8 cellular contexts compared by ENCODE assay signal in genomic region chr2:9843229-9844035, GRCh38. TPM values are rescaled to one million over a fixed set of nuclear protein-coding genes. Genes with fewer than 3 reads are reported as not detected.
A peak's percentile ranks its signal among the peaks of the same experiment; 100 is the strongest.
DNase-seq lines count a peak whose midpoint lies in the region; ATAC-seq and TF ChIP-seq lines count a peak whose summit lies in the region.

TSS of gene TAF1B (plus strand) at chr2:9843474. CDS start at chr2:9843542, 68 bp downstream.

- DNase-seq in DMS53 (lab: John Stamatoyannopoulos, UW): peak; percentile 94
- peak; percentile 96 for DNase-seq in Jurkat, Clone E6-1 (ENCODE audit: low read depth, low spot score)
- DNase-seq in PC-3: peak; percentile 96
- peak; percentile 92 for DNase-seq in activated T-cell treated with anti-CD3 and anti-CD28 coated beads for 48 hours (ENCODE audit: low read depth)
- DNase-seq in stimulated activated CD8-positive, alpha-beta memory T cell treated with anti-CD3 and anti-CD28 coated beads, Interleukin-7, amount 100 ng/mL, for 24 hours (ENCODE audit: low read depth): peak; percentile 74

- no TSS peak for BruUV-seq in PC-3 (replicated peaks; lab: Mats Ljungman, UMichigan)

- H2AFZ ChIP-seq in PC-3 (ENCODE audit: low read length): peak within 1 kb of the TSS; percentile 87

- H3K9me2 ChIP-seq in PC-3 (replicated peaks; ENCODE audit: low read length): no peaks in the 10 kb centered on the region

- peak within 1 kb of the TSS; percentile 96 for H3K4me2 ChIP-seq in PC-3 (ENCODE audit: low read length)

- TF ChIP-seq CTCF in PC-3 (conservative IDR thresholded peaks at IDR 0.05; ENCODE audit: low read depth, low read length): 0 out of 2 replicates have a peak, but pooled peaks have one; percentile 30

- H3K4me3 ChIP-seq in Jurkat, Clone E6-1 (ENCODE audit: low read length): peak within 1 kb of the TSS; percentile 90
- H3K4me3 ChIP-seq in PC-3 (ENCODE audit: low read length): peak within 1 kb of the TSS; percentile 75
- H3K4me3 ChIP-seq in esophagus (ENCODE audit: low read depth in 1 of 2, low read length in 2 of 2): peak within 1 kb of the TSS; percentile 42 to 65
- H3K4me3 ChIP-seq in muscle layer of colon (ENCODE audit: low read depth in 1 of 2, low read length in 2 of 2): peak within 1 kb of the TSS; percentile 79 to 81

- peaks cover 35% of the 10 kb centered on the region for H3K4me1 ChIP-seq in PC-3 (ENCODE audit: insufficient read depth, low read length)
- H3K4me1 ChIP-seq in esophagus (ENCODE audit: control insufficient read depth in 2 of 2, insufficient read depth in 2 of 2, low read length in 1 of 2): peaks cover 0 to 2% of the 10 kb centered on the region in 2 donors
- H3K4me1 ChIP-seq in muscle layer of colon (ENCODE audit: insufficient read depth, low read length): peaks cover 13% of the 10 kb centered on the region

- peak; percentile 73 for ATAC-seq in GM21619 (IDR thresholded peaks at IDR 0.05; ENCODE audit: unreplicated experiment)
- ATAC-seq in PC-3: peak; percentile 78

- H3K9me3 ChIP-seq in PC-3 (ENCODE audit: low read length): no peaks in the 10 kb centered on the region
- H3K9me3 ChIP-seq in esophagus (ENCODE audit: control insufficient read depth in 2 of 2, insufficient read depth in 1 of 2, low read depth in 1 of 2, low read length in 1 of 2): no peaks in the 10 kb centered on the region
- H3K9me3 ChIP-seq in muscle layer of colon (ENCODE audit: low read length): no peaks in the 10 kb centered on the region

- H3K9ac ChIP-seq in PC-3 (ENCODE audit: low read length) (peak within 1 kb of the TSS; percentile 87), muscle layer of colon (ENCODE audit: low read length) (peak within 1 kb of the TSS; percentile 55)

- H3K79me2 ChIP-seq in PC-3 (ENCODE audit: low read length): peaks cover 46% of the 10 kb centered on the region

- H3K36me3 ChIP-seq in PC-3 (ENCODE audit: low read depth, low read length) (peaks cover 10% of the 10 kb centered on the region; the same call in 1 of the 2 replicates), esophagus (ENCODE audit: control insufficient read depth in 2 of 2, insufficient read depth in 2 of 2, low read length in 1 of 2) (peaks cover 0 to 2% of the 10 kb centered on the region in 2 donors), muscle layer of colon (ENCODE audit: insufficient read depth, low read length) (peaks cover 10% of the 10 kb centered on the region)

- H3F3A ChIP-seq in PC-3 (ENCODE audit: low read length, unreplicated experiment): peaks cover 3% of the 10 kb centered on the region

- CTCF ChIA-PET in PC-3 (lab: Charles Lee): interaction anchor here (0.5 to 1.6 kb wide), 5 partner anchors 29 to 282 kb away, joined by 3 to 6 read pairs (median 3); no protein-coding TSS in a partner anchor

- POLR2A ChIA-PET in PC-3 (lab: Charles Lee; ENCODE audit: unreplicated experiment): interaction anchor here (0.6 to 0.7 kb wide), 2 partner anchors 15 to 247 kb away, joined by 3 to 5 read pairs; no protein-coding TSS in a partner anchor

- WGBS in esophagus, 2 donors: 0 to 1% methylated on average over 70 of the region's 70 CpGs

- no peaks in the 10 kb centered on the region for H4K20me1 ChIP-seq in PC-3 (ENCODE audit: low read length)

- H3K27me3 ChIP-seq in PC-3 (ENCODE audit: low read length): no peaks in the 10 kb centered on the region
- no peaks in the 10 kb centered on the region for H3K27me3 ChIP-seq in esophagus (ENCODE audit: control insufficient read depth in 1 of 2, insufficient read depth in 2 of 2, low read length in 2 of 2)
- H3K27me3 ChIP-seq in muscle layer of colon (ENCODE audit: control insufficient read depth in 1 of 2, insufficient read depth in 2 of 2, low read length in 2 of 2): no peaks in the 10 kb centered on the region

- H3K27ac ChIP-seq in PC-3 (ENCODE audit: low read length) (peak within 1 kb of the TSS; percentile 88), esophagus (ENCODE audit: low read depth in 2 of 2, low read length in 1 of 2) (peak within 1 kb of the TSS; percentile 73 to 82), muscle layer of colon (ENCODE audit: low read depth, low read length) (peak within 1 kb of the TSS; percentile 87)

- intact Hi-C loops in PC-3 (cut with micrococcal nuclease): loop anchor here (2.0 to 10.0 kb wide), 4 partner anchors 41 to 131 kb away; partner anchors contain the start of gene GRHL1

RNA-seq across cellular contexts. Expression of gene TAF1B, which starts in this region (rescaled TPM):
- polyA plus RNA-seq in Jurkat, Clone E6-1 (2012; ENCODE audit: insufficient read depth, insufficient read length): 15.2 TPM
- total RNA-seq in PC-3 (2014; rRNA removed): 24.1 and 39.5 TPM in 2 replicates
- polyA plus RNA-seq in esophagus: 1 to 10 TPM; 5.7 to 7.9 TPM

Comparison
In these comparisons a context has a peak if more than half of its experiments do, and no peak if none do; other contexts are left out.
1. Peak in every context shown above with its lines: DNase-seq, ATAC-seq, H3K4me3 ChIP-seq and H3K27ac ChIP-seq.